ENCODE assay signal across 1 cellular context in genomic region chr1:193069748-193070394, GRCh38.
TF ChIP-seq lines count a peak whose summit lies in the region.

No MANE protein-coding gene starts in this region.

TF ChIP-seq in HCT116, 20 proteins besides CTCF, POLR2A, EP300 and RAD21 (continued from another document):
- no peak for TF ChIP-seq ZBTB33 (IDR thresholded peaks at IDR 0.05; ENCODE audit: extremely low read depth, insufficient replicate concordance, low read length)
- no peak for TF ChIP-seq SRF (IDR thresholded peaks at IDR 0.05; ENCODE audit: low read depth)
- TF ChIP-seq ZNF274 (IDR thresholded peaks at IDR 0.05; ENCODE audit: low read depth, low read length): no peak
- no peak for TF ChIP-seq REST (IDR thresholded peaks at IDR 0.05; ENCODE audit: low read depth)
- no peak for TF ChIP-seq CBX3 (IDR thresholded peaks at IDR 0.05; ENCODE audit: low read depth)
- TF ChIP-seq EZH2phosphoT487 (IDR thresholded peaks at IDR 0.05; ENCODE audit: borderline replicate concordance): no peak
- TF ChIP-seq EGR1 (IDR thresholded peaks at IDR 0.05; ENCODE audit: low read depth): no peak
- TF ChIP-seq CEBPB (IDR thresholded peaks at IDR 0.05; ENCODE audit: low read depth): no peak
- TF ChIP-seq ELF1 (IDR thresholded peaks at IDR 0.05; ENCODE audit: borderline replicate concordance, low read depth): no peak
- TF ChIP-seq ZFX (IDR thresholded peaks at IDR 0.05): no peak
